Comparison of ENCODE assay signal across 21 cellular contexts in genomic region chr1:152666171-152666570, GRCh38. TPM values are rescaled to one million over a fixed set of nuclear protein-coding genes. Genes with fewer than 3 reads are reported as not detected.
"Had no signal": no experiment of that assay in that cellular context is flagged by ENCODE, and none has a peak within 500 bp of the region (broad histone marks: within the 10 kb centered on the region; RNA-seq: fewer than 3 reads in every experiment).

No MANE protein-coding gene starts in this region.

RNA-seq across cellular contexts. Expression of gene LCE2D, which starts 3.0 kb away (rescaled TPM):
- total RNA-seq: activated naive CD4-positive, alpha-beta T cell treated with anti-CD3 and anti-CD28 coated beads for 36 hours; activated naive CD4-positive, alpha-beta T cell treated with anti-CD3 and anti-CD28 coated beads, Interleukin-2, amount 50 U/mL, for 72 hours; activated naive CD8-positive, alpha-beta T cell treated with anti-CD3 and anti-CD28 coated beads for 36 hours; activated naive CD8-positive, alpha-beta T cell treated with anti-CD3 and anti-CD28 coated beads, Interleukin-2, amount 10 ng/mL, durations not matched to agents 7 days and 5 days; activated T-cell treated with anti-CD3 and anti-CD28 coated beads, Interleukin-2, amount 50 U/mL, for 4 hours; activated T-cell treated with anti-CD3 and anti-CD28 coated beads, Interleukin-2, amount 50 U/mL, for 72 hours; activated T-helper 1 cell treated with anti-CD3 and anti-CD28 coated beads, Interleukin-12 subunit alpha, Interleukin-12 subunit beta, Interleukin-2, Interleukin-4 antibody, amounts not matched to agents 30 ng/mL and 10 ng/mL and 1 ng/mL, durations not matched to agents 14 hours and 24 hours and 36 hours; activated T-helper 17 cell treated with anti-CD3 and anti-CD28 coated beads, Interleukin-2, amount 50 U/mL, for 72 hours; activated T-helper 2 cell treated with anti-CD3 and anti-CD28 coated beads, Interferon-gamma antibody, Interleukin-2, Interleukin-4, amounts not matched to agents 10 μg/mL and 5 μg/mL and 100 μg/mL, durations not matched to agents 14 hours and 24 hours and 36 hours; adrenal gland; aorta; ascending aorta; astrocyte; body of pancreas; breast epithelium; bronchial epithelial cell; cardiac muscle cell; cardiac septum; cerebellum; chondrocyte had no signal
- polyA plus RNA-seq: adipose tissue, adrenal gland, aorta, cardiac muscle cell had no signal

RNA-seq across cellular contexts. Expression of gene LCE2C, which starts 8.9 kb away (rescaled TPM):
- total RNA-seq: activated naive CD4-positive, alpha-beta T cell treated with anti-CD3 and anti-CD28 coated beads for 36 hours; activated naive CD4-positive, alpha-beta T cell treated with anti-CD3 and anti-CD28 coated beads, Interleukin-2, amount 50 U/mL, for 72 hours; activated naive CD8-positive, alpha-beta T cell treated with anti-CD3 and anti-CD28 coated beads for 36 hours; activated naive CD8-positive, alpha-beta T cell treated with anti-CD3 and anti-CD28 coated beads, Interleukin-2, amount 10 ng/mL, durations not matched to agents 7 days and 5 days; activated T-cell treated with anti-CD3 and anti-CD28 coated beads, Interleukin-2, amount 50 U/mL, for 4 hours; activated T-cell treated with anti-CD3 and anti-CD28 coated beads, Interleukin-2, amount 50 U/mL, for 72 hours; activated T-helper 1 cell treated with anti-CD3 and anti-CD28 coated beads, Interleukin-12 subunit alpha, Interleukin-12 subunit beta, Interleukin-2, Interleukin-4 antibody, amounts not matched to agents 30 ng/mL and 10 ng/mL and 1 ng/mL, durations not matched to agents 14 hours and 24 hours and 36 hours; activated T-helper 17 cell treated with anti-CD3 and anti-CD28 coated beads, Interleukin-2, amount 50 U/mL, for 72 hours; activated T-helper 2 cell treated with anti-CD3 and anti-CD28 coated beads, Interferon-gamma antibody, Interleukin-2, Interleukin-4, amounts not matched to agents 10 μg/mL and 5 μg/mL and 100 μg/mL, durations not matched to agents 14 hours and 24 hours and 36 hours; adrenal gland; aorta; ascending aorta; astrocyte; body of pancreas; breast epithelium; bronchial epithelial cell; cardiac muscle cell; cardiac septum; cerebellum; chondrocyte had no signal
- polyA plus RNA-seq: adipose tissue, adrenal gland, aorta, cardiac muscle cell had no signal

RNA-seq across cellular contexts. Expression of gene LCE2B, which starts 19.8 kb away (rescaled TPM):
- total RNA-seq: activated naive CD4-positive, alpha-beta T cell treated with anti-CD3 and anti-CD28 coated beads for 36 hours; activated naive CD4-positive, alpha-beta T cell treated with anti-CD3 and anti-CD28 coated beads, Interleukin-2, amount 50 U/mL, for 72 hours; activated naive CD8-positive, alpha-beta T cell treated with anti-CD3 and anti-CD28 coated beads for 36 hours; activated naive CD8-positive, alpha-beta T cell treated with anti-CD3 and anti-CD28 coated beads, Interleukin-2, amount 10 ng/mL, durations not matched to agents 7 days and 5 days; activated T-cell treated with anti-CD3 and anti-CD28 coated beads, Interleukin-2, amount 50 U/mL, for 4 hours; activated T-cell treated with anti-CD3 and anti-CD28 coated beads, Interleukin-2, amount 50 U/mL, for 72 hours; activated T-helper 1 cell treated with anti-CD3 and anti-CD28 coated beads, Interleukin-12 subunit alpha, Interleukin-12 subunit beta, Interleukin-2, Interleukin-4 antibody, amounts not matched to agents 30 ng/mL and 10 ng/mL and 1 ng/mL, durations not matched to agents 14 hours and 24 hours and 36 hours; activated T-helper 17 cell treated with anti-CD3 and anti-CD28 coated beads, Interleukin-2, amount 50 U/mL, for 72 hours; activated T-helper 2 cell treated with anti-CD3 and anti-CD28 coated beads, Interferon-gamma antibody, Interleukin-2, Interleukin-4, amounts not matched to agents 10 μg/mL and 5 μg/mL and 100 μg/mL, durations not matched to agents 14 hours and 24 hours and 36 hours; adrenal gland; aorta; ascending aorta; astrocyte; body of pancreas; breast epithelium; bronchial epithelial cell; cardiac muscle cell; cardiac septum; cerebellum; chondrocyte had no signal
- polyA plus RNA-seq: adipose tissue, adrenal gland, aorta, cardiac muscle cell had no signal

RNA-seq across cellular contexts. Expression of gene LCE2A, which starts 32.0 kb away (rescaled TPM):
- total RNA-seq: activated naive CD4-positive, alpha-beta T cell treated with anti-CD3 and anti-CD28 coated beads for 36 hours; activated naive CD4-positive, alpha-beta T cell treated with anti-CD3 and anti-CD28 coated beads, Interleukin-2, amount 50 U/mL, for 72 hours; activated naive CD8-positive, alpha-beta T cell treated with anti-CD3 and anti-CD28 coated beads for 36 hours; activated naive CD8-positive, alpha-beta T cell treated with anti-CD3 and anti-CD28 coated beads, Interleukin-2, amount 10 ng/mL, durations not matched to agents 7 days and 5 days; activated T-cell treated with anti-CD3 and anti-CD28 coated beads, Interleukin-2, amount 50 U/mL, for 4 hours; activated T-cell treated with anti-CD3 and anti-CD28 coated beads, Interleukin-2, amount 50 U/mL, for 72 hours; activated T-helper 1 cell treated with anti-CD3 and anti-CD28 coated beads, Interleukin-12 subunit alpha, Interleukin-12 subunit beta, Interleukin-2, Interleukin-4 antibody, amounts not matched to agents 30 ng/mL and 10 ng/mL and 1 ng/mL, durations not matched to agents 14 hours and 24 hours and 36 hours; activated T-helper 17 cell treated with anti-CD3 and anti-CD28 coated beads, Interleukin-2, amount 50 U/mL, for 72 hours; activated T-helper 2 cell treated with anti-CD3 and anti-CD28 coated beads, Interferon-gamma antibody, Interleukin-2, Interleukin-4, amounts not matched to agents 10 μg/mL and 5 μg/mL and 100 μg/mL, durations not matched to agents 14 hours and 24 hours and 36 hours; adrenal gland; aorta; ascending aorta; astrocyte; body of pancreas; breast epithelium; bronchial epithelial cell; cardiac muscle cell; cardiac septum; cerebellum; chondrocyte had no signal
- polyA plus RNA-seq: adipose tissue, adrenal gland, aorta, cardiac muscle cell had no signal

RNA-seq across cellular contexts. Expression of gene LCE4A, which starts 41.8 kb away (rescaled TPM):
- total RNA-seq: activated naive CD4-positive, alpha-beta T cell treated with anti-CD3 and anti-CD28 coated beads for 36 hours; activated naive CD4-positive, alpha-beta T cell treated with anti-CD3 and anti-CD28 coated beads, Interleukin-2, amount 50 U/mL, for 72 hours; activated naive CD8-positive, alpha-beta T cell treated with anti-CD3 and anti-CD28 coated beads for 36 hours; activated naive CD8-positive, alpha-beta T cell treated with anti-CD3 and anti-CD28 coated beads, Interleukin-2, amount 10 ng/mL, durations not matched to agents 7 days and 5 days; activated T-cell treated with anti-CD3 and anti-CD28 coated beads, Interleukin-2, amount 50 U/mL, for 4 hours; activated T-cell treated with anti-CD3 and anti-CD28 coated beads, Interleukin-2, amount 50 U/mL, for 72 hours; activated T-helper 1 cell treated with anti-CD3 and anti-CD28 coated beads, Interleukin-12 subunit alpha, Interleukin-12 subunit beta, Interleukin-2, Interleukin-4 antibody, amounts not matched to agents 30 ng/mL and 10 ng/mL and 1 ng/mL, durations not matched to agents 14 hours and 24 hours and 36 hours; activated T-helper 17 cell treated with anti-CD3 and anti-CD28 coated beads, Interleukin-2, amount 50 U/mL, for 72 hours; activated T-helper 2 cell treated with anti-CD3 and anti-CD28 coated beads, Interferon-gamma antibody, Interleukin-2, Interleukin-4, amounts not matched to agents 10 μg/mL and 5 μg/mL and 100 μg/mL, durations not matched to agents 14 hours and 24 hours and 36 hours; adrenal gland; aorta; ascending aorta; astrocyte; body of pancreas; breast epithelium; bronchial epithelial cell; cardiac muscle cell; cardiac septum; cerebellum; chondrocyte had no signal
- polyA plus RNA-seq: adipose tissue, adrenal gland, aorta, cardiac muscle cell had no signal
